Comparison of ENCODE assay signal across 23 cellular contexts in genomic region chr11:124886476-124886875, GRCh38. TPM values are rescaled to one million over a fixed set of nuclear protein-coding genes. Genes with fewer than 3 reads are reported as not detected.
"Had no signal": no experiment of that assay in that cellular context is flagged by ENCODE, and none has a peak within 500 bp of the region (broad histone marks: within the 10 kb centered on the region; RNA-seq: fewer than 3 reads in every experiment).

No MANE protein-coding gene starts in this region.

- H3K4me3 Mint-ChIP-seq: activated B cell treated with CpG ODN at 0.5 μM for 24 hours; activated CD4-positive, alpha-beta memory T cell treated with anti-CD3 and anti-CD28 coated beads, Interleukin-2, amount 10 ng/mL, durations not matched to agents 7 days and 5 days; activated naive CD4-positive, alpha-beta T cell treated with anti-CD3 and anti-CD28 coated beads, Interleukin-2, amount 10 ng/mL, durations not matched to agents 7 days and 5 days; neural crest cell; stimulated activated memory B cell treated with anti-CD40 and anti-IgM and Interleukin-4, amounts not matched to agents 10 μg/mL and 1 μg/mL and 100 μg/mL, for 72 hours; T-cell had no signal

- H3K4me1 ChIP-seq: ascending aorta, breast epithelium had no signal

- H3K9me3 Mint-ChIP-seq: activated B cell treated with CpG ODN at 0.5 μM for 24 hours; activated CD4-positive, alpha-beta memory T cell treated with anti-CD3 and anti-CD28 coated beads, Interleukin-2, amount 10 ng/mL, durations not matched to agents 7 days and 5 days; activated naive CD4-positive, alpha-beta T cell treated with anti-CD3 and anti-CD28 coated beads, Interleukin-2, amount 10 ng/mL, durations not matched to agents 7 days and 5 days; stimulated activated memory B cell treated with anti-CD40 and anti-IgM and Interleukin-4, amounts not matched to agents 10 μg/mL and 1 μg/mL and 100 μg/mL, for 72 hours; T-cell had no signal

- H3K36me3 ChIP-seq: ascending aorta, breast epithelium, ovary had no signal

- H3K4me1 Mint-ChIP-seq: activated B cell treated with CpG ODN at 0.5 μM for 24 hours; activated CD4-positive, alpha-beta memory T cell treated with anti-CD3 and anti-CD28 coated beads, Interleukin-2, amount 10 ng/mL, durations not matched to agents 7 days and 5 days; activated naive CD4-positive, alpha-beta T cell treated with anti-CD3 and anti-CD28 coated beads, Interleukin-2, amount 10 ng/mL, durations not matched to agents 7 days and 5 days; stimulated activated memory B cell treated with anti-CD40 and anti-IgM and Interleukin-4, amounts not matched to agents 10 μg/mL and 1 μg/mL and 100 μg/mL, for 72 hours; T-cell had no signal

- H3K27ac ChIP-seq: ascending aorta, breast epithelium, ovary had no signal

- H3K27ac Mint-ChIP-seq: activated B cell treated with CpG ODN at 0.5 μM for 24 hours; activated CD4-positive, alpha-beta memory T cell treated with anti-CD3 and anti-CD28 coated beads, Interleukin-2, amount 10 ng/mL, durations not matched to agents 7 days and 5 days; activated naive CD4-positive, alpha-beta T cell treated with anti-CD3 and anti-CD28 coated beads, Interleukin-2, amount 10 ng/mL, durations not matched to agents 7 days and 5 days; stimulated activated memory B cell treated with anti-CD40 and anti-IgM and Interleukin-4, amounts not matched to agents 10 μg/mL and 1 μg/mL and 100 μg/mL, for 72 hours; T-cell had no signal

- DNase-seq: activated B cell treated with CpG ODN at 0.5 μM for 24 hours; activated CD4-positive, alpha-beta memory T cell treated with anti-CD3 and anti-CD28 coated beads, Interleukin-2, amount 10 ng/mL, durations not matched to agents 7 days and 5 days; activated CD4-positive, alpha-beta T cell treated with anti-CD3 and anti-CD28 coated beads for 4 hours; activated effector memory CD4-positive, alpha-beta T cell treated with Interleukin-2 at 50 U/mL for 16 hours; activated naive CD4-positive, alpha-beta T cell treated with anti-CD3 and anti-CD28 coated beads, Interleukin-2, amount 10 ng/mL, durations not matched to agents 7 days and 5 days; cerebellar nuclear complex; foreskin melanocyte; glutamatergic neuron; hypothalamus; islet precursor cell; mammary epithelial cell; stimulated activated CD4-positive, alpha-beta T cell treated with anti-CD3 and anti-CD28 coated beads, Interleukin-4, amount 100 ng/mL, for 4 hours had no signal

- H3K36me3 Mint-ChIP-seq: activated naive CD4-positive, alpha-beta T cell treated with anti-CD3 and anti-CD28 coated beads, Interleukin-2, amount 10 ng/mL, durations not matched to agents 7 days and 5 days; stimulated activated memory B cell treated with anti-CD40 and anti-IgM and Interleukin-4, amounts not matched to agents 10 μg/mL and 1 μg/mL and 100 μg/mL, for 72 hours; T-cell had no signal

- H3K4me3 ChIP-seq: ascending aorta, breast epithelium, ovary had no signal

- H3K27me3 ChIP-seq: ascending aorta, breast epithelium, ovary had no signal

- H3K9me3 ChIP-seq: ascending aorta, breast epithelium, ovary had no signal

- ATAC-seq: sciatic nerve; stimulated activated memory B cell treated with anti-CD40 and anti-IgM and Interleukin-4, amounts not matched to agents 10 μg/mL and 1 μg/mL and 100 μg/mL, for 72 hours; T-cell had no signal

RNA-seq across cellular contexts. Expression of gene ROBO4, which starts 11.2 kb away (rescaled TPM):
- total RNA-seq: activated B cell treated with CpG ODN at 0.5 μM for 24 hours; activated CD4-positive, alpha-beta memory T cell treated with anti-CD3 and anti-CD28 coated beads, Interleukin-2, amount 10 ng/mL, durations not matched to agents 7 days and 5 days had no signal

RNA-seq across cellular contexts. Expression of gene HEPN1, which starts 32.6 kb away (rescaled TPM):
- total RNA-seq: activated B cell treated with CpG ODN at 0.5 μM for 24 hours; activated CD4-positive, alpha-beta memory T cell treated with anti-CD3 and anti-CD28 coated beads, Interleukin-2, amount 10 ng/mL, durations not matched to agents 7 days and 5 days; ascending aorta; breast epithelium; epithelial cell of proximal tubule; mammary epithelial cell; myocyte; neural crest cell; pulmonary artery endothelial cell; sciatic nerve; T-cell; urinary bladder had no signal
- polyA plus RNA-seq: mammary epithelial cell, ovary, urinary bladder had no signal

RNA-seq across cellular contexts. Expression of gene HEPACAM, which starts 49.4 kb away (rescaled TPM):
- total RNA-seq: activated B cell treated with CpG ODN at 0.5 μM for 24 hours; activated CD4-positive, alpha-beta memory T cell treated with anti-CD3 and anti-CD28 coated beads, Interleukin-2, amount 10 ng/mL, durations not matched to agents 7 days and 5 days; ascending aorta; myocyte; neural crest cell; pulmonary artery endothelial cell; T-cell; urinary bladder had no signal
